Comparison of ENCODE assay signal across 32 cellular contexts in the genomic region with DNA sequence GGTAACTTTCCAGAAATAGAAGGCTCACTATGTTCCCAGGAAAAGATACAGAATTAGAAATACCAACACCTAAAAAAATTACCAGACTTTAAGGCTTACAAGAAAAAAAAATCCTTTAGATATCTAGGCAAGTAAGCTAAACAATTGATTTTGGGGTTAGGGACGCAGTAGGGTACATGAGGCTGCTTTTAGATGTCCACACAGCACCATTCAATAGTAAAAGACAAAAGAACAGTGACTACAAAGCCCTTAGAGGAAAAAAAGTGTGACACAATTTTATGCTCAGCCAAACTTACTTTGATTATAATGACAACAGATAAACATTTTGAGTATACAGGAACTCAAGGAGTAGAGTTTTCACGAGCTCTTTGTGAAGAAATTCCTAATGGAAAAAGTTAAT.
DNase-seq lines count a peak whose midpoint lies in the region; ATAC-seq lines count a peak whose summit lies in the region.
"Had no signal": no experiment of that assay in that cellular context is flagged by ENCODE, and none has a peak within 500 bp of the region (broad histone marks: within the 10 kb centered on the region; RNA-seq: fewer than 3 reads in every experiment).

No MANE protein-coding gene starts in this region.

- H3K36me3 Mint-ChIP-seq in activated T-cell treated with anti-CD3 and anti-CD28 coated beads, Interleukin-2, amount 50 U/mL, for 24 hours (ENCODE audit: low read depth): peaks cover 36% of the 10 kb centered on the region
- peaks cover 55% of the 10 kb centered on the region for H3K36me3 Mint-ChIP-seq in stimulated activated effector memory CD8-positive, alpha-beta T cell treated with anti-CD3 and anti-CD28 coated beads, Interleukin-12 subunit alpha, Interleukin-12 subunit beta, amount 100 ng/mL, for 72 hours

- no peak for ATAC-seq in stimulated activated effector memory CD8-positive, alpha-beta T cell treated with anti-CD3 and anti-CD28 coated beads, Interleukin-12 subunit alpha, Interleukin-12 subunit beta, amount 100 ng/mL, for 72 hours
- ATAC-seq: activated CD8-positive, alpha-beta T cell treated with anti-CD3 and anti-CD28 coated beads for 36 hours; GM12878; left ventricle myocardium superior; pancreas; PC-3; stimulated activated naive B cell treated with anti-CD40 and anti-IgM and Interleukin-4, amounts not matched to agents 10 μg/mL and 1 μg/mL and 100 μg/mL, for 72 hours had no signal

- peak overlapping the region; percentile 39 for H3K27ac ChIP-seq in KOPT-K1 (ENCODE audit: low read depth, low read length, poor library complexity, severe bottlenecking)
- no peak overlapping the region for H3K27ac ChIP-seq in iPS-20b (ENCODE audit: low read length)
- H3K27ac ChIP-seq: KMS-11, pancreas had no signal

- H3K4me3 ChIP-seq in iPS-20b (ENCODE audit: low read length): no peak overlapping the region
- H3K4me3 ChIP-seq: GM12878, pancreas, skin epidermis, upper lobe of left lung had no signal

- peaks cover 14% of the 10 kb centered on the region for H3K36me3 ChIP-seq in KOPT-K1 (ENCODE audit: insufficient read depth, low read length)
- H3K36me3 ChIP-seq in iPS-20b (ENCODE audit: insufficient read depth, low read depth, low read length): peaks cover 19% of the 10 kb centered on the region

- no peak for DNase-seq in activated T-cell treated with anti-CD3 and anti-CD28 coated beads, Interleukin-2, amount 50 U/mL, for 24 hours
- no peak for DNase-seq in activated T-cell treated with anti-CD3 and anti-CD28 coated beads, Interleukin-2, amount 50 U/mL, for 48 hours
- no peak for DNase-seq in stimulated activated effector memory CD8-positive, alpha-beta T cell treated with anti-CD3 and anti-CD28 coated beads, Interleukin-12 subunit alpha, Interleukin-12 subunit beta, amount 100 ng/mL, for 72 hours (ENCODE audit: low spot score in 2 of 2)
- DNase-seq in HK-2 (ENCODE audit: unreplicated experiment) (no peak), NCI-H187 treated with DMSO at 0.1 percent for 48 hours (lab: John Stamatoyannopoulos, UW) (no peak), NCI-H2029 (lab: John Stamatoyannopoulos, UW) (no peak)
- DNase-seq: activated CD4-positive, CD25-positive, alpha-beta regulatory T cell; activated CD8-positive, alpha-beta memory T cell treated with anti-CD3 and anti-CD28 coated beads, Interleukin-2, amount 50 U/mL, for 48 hours; activated CD8-positive, alpha-beta T cell treated with anti-CD3 and anti-CD28 coated beads for 36 hours; activated gamma-delta T cell; caudate nucleus; CD8-positive, alpha-beta T cell; cortex of kidney; erythroblast; HCEC 1CT; islet precursor cell; left ventricle myocardium superior; midbrain; naive B cell; NCI-H1417; NCI-H526; pancreas; PC-3; retina; stimulated activated naive B cell treated with anti-CD40 and anti-IgM and Interleukin-4, amounts not matched to agents 10 μg/mL and 1 μg/mL and 100 μg/mL, for 72 hours; substantia nigra; upper lobe of left lung had no signal

- H3K4me3 Mint-ChIP-seq in activated T-cell treated with anti-CD3 and anti-CD28 coated beads, Interleukin-2, amount 50 U/mL, for 24 hours: no peak overlapping the region
- peak overlapping the region; percentile 65 for H3K4me3 Mint-ChIP-seq in stimulated activated effector memory CD8-positive, alpha-beta T cell treated with anti-CD3 and anti-CD28 coated beads, Interleukin-12 subunit alpha, Interleukin-12 subunit beta, amount 100 ng/mL, for 72 hours
- H3K4me3 Mint-ChIP-seq: activated CD8-positive, alpha-beta T cell treated with anti-CD3 and anti-CD28 coated beads for 36 hours; naive B cell; stimulated activated naive B cell treated with anti-CD40 and anti-IgM and Interleukin-4, amounts not matched to agents 10 μg/mL and 1 μg/mL and 100 μg/mL, for 72 hours had no signal

- no peaks in the 10 kb centered on the region for H3K9me3 Mint-ChIP-seq in activated T-cell treated with anti-CD3 and anti-CD28 coated beads, Interleukin-2, amount 50 U/mL, for 24 hours
- no peaks in the 10 kb centered on the region for H3K9me3 Mint-ChIP-seq in stimulated activated effector memory CD8-positive, alpha-beta T cell treated with anti-CD3 and anti-CD28 coated beads, Interleukin-12 subunit alpha, Interleukin-12 subunit beta, amount 100 ng/mL, for 72 hours
- H3K9me3 Mint-ChIP-seq: activated CD8-positive, alpha-beta T cell treated with anti-CD3 and anti-CD28 coated beads for 36 hours; CD8-positive, alpha-beta T cell; naive B cell; stimulated activated naive B cell treated with anti-CD40 and anti-IgM and Interleukin-4, amounts not matched to agents 10 μg/mL and 1 μg/mL and 100 μg/mL, for 72 hours had no signal

- 0 out of 2 replicates have a peak overlapping the region, but pooled peaks have one; percentile 18 for H3K9ac ChIP-seq in iPS-20b (ENCODE audit: low read depth, low read length)
- H3K9ac ChIP-seq: KMS-11 had no signal

- H3K9me3 ChIP-seq in KOPT-K1 (ENCODE audit: insufficient read depth, low read length, poor library complexity, severe bottlenecking) (no peaks in the 10 kb centered on the region), iPS-20b (ENCODE audit: insufficient read depth, low read depth, low read length) (no peaks in the 10 kb centered on the region)
- H3K9me3 ChIP-seq: pancreas, upper lobe of left lung had no signal

- peak overlapping the region; percentile 75 for H3K27ac Mint-ChIP-seq in activated T-cell treated with anti-CD3 and anti-CD28 coated beads, Interleukin-2, amount 50 U/mL, for 24 hours
- H3K27ac Mint-ChIP-seq in stimulated activated effector memory CD8-positive, alpha-beta T cell treated with anti-CD3 and anti-CD28 coated beads, Interleukin-12 subunit alpha, Interleukin-12 subunit beta, amount 100 ng/mL, for 72 hours: peak overlapping the region; percentile 96
- H3K27ac Mint-ChIP-seq: stimulated activated naive B cell treated with anti-CD40 and anti-IgM and Interleukin-4, amounts not matched to agents 10 μg/mL and 1 μg/mL and 100 μg/mL, for 72 hours had no signal

- H3K27me3 Mint-ChIP-seq in activated T-cell treated with anti-CD3 and anti-CD28 coated beads, Interleukin-2, amount 50 U/mL, for 24 hours: no peaks in the 10 kb centered on the region
- H3K27me3 Mint-ChIP-seq: activated CD8-positive, alpha-beta T cell treated with anti-CD3 and anti-CD28 coated beads for 36 hours; naive B cell; stimulated activated naive B cell treated with anti-CD40 and anti-IgM and Interleukin-4, amounts not matched to agents 10 μg/mL and 1 μg/mL and 100 μg/mL, for 72 hours had no signal

- H3K4me1 ChIP-seq in iPS-20b (ENCODE audit: insufficient read depth, low read length): 0 out of 2 replicates have a peak, but pooled peaks cover 2% of the 10 kb centered on the region

- H3K4me1 Mint-ChIP-seq in activated T-cell treated with anti-CD3 and anti-CD28 coated beads, Interleukin-2, amount 50 U/mL, for 24 hours (ENCODE audit: low read depth): peaks cover 44% of the 10 kb centered on the region
- H3K4me1 Mint-ChIP-seq in stimulated activated effector memory CD8-positive, alpha-beta T cell treated with anti-CD3 and anti-CD28 coated beads, Interleukin-12 subunit alpha, Interleukin-12 subunit beta, amount 100 ng/mL, for 72 hours: peaks cover 24% of the 10 kb centered on the region

- no peaks in the 10 kb centered on the region for H3K27me3 ChIP-seq in iPS-20b (ENCODE audit: insufficient read depth, low read length)
- H3K27me3 ChIP-seq: pancreas, upper lobe of left lung had no signal
